Comparison of ENCODE assay signal across 21 cellular contexts in genomic region chr5:175616083-175616482, GRCh38. TPM values are rescaled to one million over a fixed set of nuclear protein-coding genes. Genes with fewer than 3 reads are reported as not detected.
DNase-seq lines count a peak whose midpoint lies in the region; ATAC-seq, FAIRE-seq and TF ChIP-seq lines count a peak whose summit lies in the region.
"Had no signal": no experiment of that assay in that cellular context is flagged by ENCODE, and none has a peak within 500 bp of the region (broad histone marks: within the 10 kb centered on the region; RNA-seq: fewer than 3 reads in every experiment).

No MANE protein-coding gene starts in this region.

- no peaks in the 10 kb centered on the region for H3K4me1 ChIP-seq in HepG2 (ENCODE audit: insufficient read depth, low read length)
- H3K4me1 ChIP-seq in right lobe of liver = no peaks in the 10 kb centered on the region
- H3K4me1 ChIP-seq: A549 had no signal

- TF ChIP-seq EP300 in HepG2 (IDR thresholded peaks at IDR 0.05; ENCODE audit: low read depth in 2 of 2, low read length in 2 of 2) (no peak), HepG2 (CRISPR knock-in tag; IDR thresholded peaks at IDR 0.05; ENCODE audit: borderline replicate concordance) (no peak)

- TF ChIP-seq RAD21 in HepG2 (CRISPR knock-in tag; IDR thresholded peaks at IDR 0.05) = no peak

- no peaks in the 10 kb centered on the region for H3K9me3 ChIP-seq in HepG2 (ENCODE audit: low read length)
- no peaks in the 10 kb centered on the region for H3K9me3 ChIP-seq in right lobe of liver

- TF ChIP-seq CTCF in HepG2 (CRISPR knock-in tag; IDR thresholded peaks at IDR 0.05) (no peak), right lobe of liver (IDR thresholded peaks at IDR 0.05) (no peak), GM10248 (IDR thresholded peaks at IDR 0.05; ENCODE audit: control extremely low read depth, extremely low read depth, low read depth, missing control alignments) (no peak), lower leg skin (IDR thresholded peaks at IDR 0.05) (no peak)

- peaks cover 13% of the 10 kb centered on the region for H3K9me3 Mint-ChIP-seq in activated CD4-positive, alpha-beta T cell treated with anti-CD3 and anti-CD28 coated beads, Interleukin-2, amount 10 ng/mL, durations not matched to agents 24 days and 14 days

- no peaks in the 10 kb centered on the region for H3K36me3 Mint-ChIP-seq in activated CD4-positive, alpha-beta T cell treated with anti-CD3 and anti-CD28 coated beads, Interleukin-2, amount 10 ng/mL, durations not matched to agents 24 days and 14 days (ENCODE audit: low read depth)

- peak overlapping the region; percentile 12 for H3K27ac Mint-ChIP-seq in activated CD4-positive, alpha-beta T cell treated with anti-CD3 and anti-CD28 coated beads, Interleukin-2, amount 10 ng/mL, durations not matched to agents 24 days and 14 days
- H3K27ac Mint-ChIP-seq: CD8-positive, alpha-beta memory T cell; IgD-negative memory B cell had no signal

- H3K4me2 ChIP-seq in HepG2 (ENCODE audit: low read depth, low read length) = no peak overlapping the region
- H3K4me2 ChIP-seq: A549 had no signal

- 61% methylated on average over 4 of the region's 5 CpGs for WGBS in HepG2 (ENCODE audit: low lambda C conversion rate)
- WGBS in right lobe of liver (ENCODE audit: insufficient coverage, low coverage, low lambda C conversion rate, missing lambda C conversion rate) = 81% methylated on average over 5 of the region's 5 CpGs
- 81 to 85% methylated on average over 5 of the region's 5 CpGs for WGBS in lower leg skin, 2 donors

- POLR2A ChIA-PET in HepG2 (lab: Yijun Ruan, JAX) = no interaction called here
- POLR2A ChIA-PET in GM10248 (lab: Yijun Ruan, JAX) = no interaction called here

- no peak for FAIRE-seq in HepG2 (lab: Jason Lieb, UNC)
- FAIRE-seq: A549, D721Med had no signal

- H3K9ac ChIP-seq in HepG2 (ENCODE audit: insufficient read depth, low read depth, low read length) = no peak overlapping the region
- H3K9ac ChIP-seq: BLaER1 treated with 17β-estradiol and CSF1 and Interleukin-3, amounts not matched to agents 10 nM and 100 nM had no signal

- CTCF ChIA-PET in HepG2 (lab: Yijun Ruan, JAX; ENCODE audit: low intra/inter-chr PET ratio, low total read pairs) (no interaction called here), GM10248 (lab: Yijun Ruan, JAX) (no interaction called here)

- BruUV-seq in HepG2 (replicated peaks; lab: Mats Ljungman, UMichigan) = no TSS peak

- in situ Hi-C loops in HepG2 (cut with HindIII; ENCODE audit: extremely low pct_ligation_motif_present, low pct_unique_long_range_greater_than_20kb) = no loop called here

- H2AFZ ChIP-seq in HepG2 (ENCODE audit: low read length) = no peak overlapping the region

- no peak for DNase-seq in activated CD4-positive, alpha-beta T cell treated with anti-CD3 and anti-CD28 coated beads, Interleukin-2, amount 10 ng/mL, durations not matched to agents 24 days and 14 days
- DNase-seq in activated CD4-positive, alpha-beta T cell treated with anti-CD3 and anti-CD28 coated beads for 1 hour = no peak
- DNase-seq in HepG2 (ENCODE audit: low spot score) (no peak), right lobe of liver (no peak), mesenteric fat pad (ENCODE audit: low spot score) (peak; percentile 67), GM10248 (ENCODE audit: extremely low spot score) (no peak), lower leg skin (ENCODE audit: low spot score in 2 of 2) (no peak)
- DNase-seq: CD8-positive, alpha-beta memory T cell; DMS79; NCI-H1105; NCI-H1694 treated with DMSO at 0.1 percent for 48 hours; NCI-H2107; NCI-H2227 treated with DMSO at 0.1 percent for 48 hours; NCI-H524 had no signal

- intact Hi-C loops in activated CD4-positive, alpha-beta T cell treated with anti-CD3 and anti-CD28 coated beads, Interleukin-2, amount 10 ng/mL, durations not matched to agents 24 days and 14 days (cut with micrococcal nuclease) = loop anchor here (2.0 kb wide), 1 partner anchor 37 kb away; no protein-coding TSS in a partner anchor
- intact Hi-C loops in HepG2 (cut with micrococcal nuclease; ENCODE audit: unreplicated experiment) = no loop called here
- intact Hi-C loops in right lobe of liver (cut with DNase I) = no loop called here
- intact Hi-C loops in lower leg skin (cut with DNase I; ENCODE audit: low total_unique reads) = no loop called here

- no peaks in the 10 kb centered on the region for H3K79me2 ChIP-seq in HepG2 (ENCODE audit: insufficient read depth, low read length)

- H3K4me3 Mint-ChIP-seq in activated CD4-positive, alpha-beta T cell treated with anti-CD3 and anti-CD28 coated beads, Interleukin-2, amount 10 ng/mL, durations not matched to agents 24 days and 14 days = no peak overlapping the region
- H3K4me3 Mint-ChIP-seq: CD8-positive, alpha-beta memory T cell; IgD-negative memory B cell had no signal

- H3K27ac ChIP-seq in HepG2 (ENCODE audit: extremely low read length, insufficient read depth, low read length) (no peak overlapping the region), right lobe of liver (no peak overlapping the region)
- H3K27ac ChIP-seq: A549; BLaER1 treated with 17β-estradiol and CSF1 and Interleukin-3, amounts not matched to agents 10 nM and 100 nM had no signal

- ATAC-seq in HepG2 (no peak), right lobe of liver (no peak)
- ATAC-seq: A549 had no signal

- H3K27me3 Mint-ChIP-seq in activated CD4-positive, alpha-beta T cell treated with anti-CD3 and anti-CD28 coated beads, Interleukin-2, amount 10 ng/mL, durations not matched to agents 24 days and 14 days = peaks cover 6% of the 10 kb centered on the region

- no peak for TF ChIP-seq POLR2A in HepG2 (IDR thresholded peaks at IDR 0.05; ENCODE audit: insufficient read depth in 1 of 2, low read depth in 2 of 2, low read length in 2 of 2)
- TF ChIP-seq POLR2A in right lobe of liver (IDR thresholded peaks at IDR 0.05) = no peak
- no peak for TF ChIP-seq POLR2A in lower leg skin (IDR thresholded peaks at IDR 0.05)

- peaks cover 12% of the 10 kb centered on the region for H3K4me1 Mint-ChIP-seq in activated CD4-positive, alpha-beta T cell treated with anti-CD3 and anti-CD28 coated beads, Interleukin-2, amount 10 ng/mL, durations not matched to agents 24 days and 14 days
- H3K4me1 Mint-ChIP-seq: CD8-positive, alpha-beta memory T cell had no signal

- H3K27me3 ChIP-seq in HepG2 (ENCODE audit: control insufficient read depth in 1 of 2, insufficient read depth in 2 of 2, low read length in 2 of 2) = no peaks in the 10 kb centered on the region; a peak in 2 of 5 replicates
- H3K27me3 ChIP-seq in right lobe of liver = no peaks in the 10 kb centered on the region

- H4K20me1 ChIP-seq in HepG2 (ENCODE audit: insufficient read depth, low read length) = no peaks in the 10 kb centered on the region
- H4K20me1 ChIP-seq: BLaER1 treated with 17β-estradiol and CSF1 and Interleukin-3, amounts not matched to agents 10 nM and 100 nM had no signal

- H3K4me3 ChIP-seq in HepG2 (replicated peaks in 1 of 3; ENCODE audit: insufficient read depth in 1 of 3, low read depth in 2 of 3, low read length in 3 of 3) = no peak overlapping the region
- no peak overlapping the region for H3K4me3 ChIP-seq in right lobe of liver
- H3K4me3 ChIP-seq in lower leg skin (ENCODE audit: low read depth, poor library complexity, severe bottlenecking) = no peak overlapping the region
- H3K4me3 ChIP-seq: A549; BLaER1 treated with 17β-estradiol and CSF1 and Interleukin-3, amounts not matched to agents 10 nM and 100 nM; HAP-1 had no signal

- H3K36me3 ChIP-seq in HepG2 (replicated peaks in 1 of 2; ENCODE audit: control insufficient read depth in 1 of 2, insufficient read depth in 2 of 2, low read length in 2 of 2) (no peaks in the 10 kb centered on the region), right lobe of liver (no peaks in the 10 kb centered on the region)
- H3K36me3 ChIP-seq: BLaER1 treated with 17β-estradiol and CSF1 and Interleukin-3, amounts not matched to agents 10 nM and 100 nM; HAP-1 had no signal

TF ChIP-seq in HepG2, 621 proteins besides CTCF, POLR2A, EP300 and RAD21:
- TF ChIP-seq FIP1L1 (IDR thresholded peaks at IDR 0.05; ENCODE audit: borderline replicate concordance, insufficient read depth, low read depth, low read length) (no peak), RBFOX2 (IDR thresholded peaks at IDR 0.05; ENCODE audit: low read depth, low read length) (no peak), ZNF768 (CRISPR knock-in tag; IDR thresholded peaks at IDR 0.05) (peak; percentile 92), MIER2 (CRISPR knock-in tag; IDR thresholded peaks at IDR 0.05) (no peak)

RNA-seq across cellular contexts. Expression of gene HRH2, which starts 41.8 kb away (rescaled TPM):
- total RNA-seq in activated CD4-positive, alpha-beta T cell treated with anti-CD3 and anti-CD28 coated beads, Interleukin-2, amount 10 ng/mL, durations not matched to agents 24 days and 14 days = 67.3 and 70.4 TPM in 2 replicates
- total RNA-seq in HepG2 (2016; rRNA removed; fragmentation: Illumina TruSeq; extraction: Trizol) (not detected in 2 replicates), right lobe of liver (1 to 10 TPM in 2 of 6 experiments, under 1 TPM in 4; 0.29 to 2.5 (median 0.87) TPM), mesenteric fat pad (12.5 TPM), lower leg skin (1 to 10 TPM in 2 of 4 donors, under 1 TPM in 2; 0.13 to 3.5 (median 1.3) TPM)
- not detected in 2 replicates for total RNA-seq in HepG2 (2016; cell fraction: cytosol; rRNA removed; fragmentation: Illumina TruSeq; extraction: Trizol; ENCODE audit: low read depth)
- total RNA-seq in HepG2 (2016; cell fraction: insoluble cytoplasmic fraction; rRNA removed; fragmentation: Illumina TruSeq; extraction: Trizol) = not detected in 2 replicates
- total RNA-seq in HepG2 (2016; cell fraction: membrane; rRNA removed; fragmentation: Illumina TruSeq; extraction: Trizol) = not detected in 2 replicates
- total RNA-seq in HepG2 (2016; cell fraction: nucleus; rRNA removed; fragmentation: Illumina TruSeq; extraction: Trizol) = not detected in 2 replicates
- not detected in 2 replicates for polyA plus RNA-seq in HepG2 (2011; rRNA removed)
- not detected in 2 replicates for polyA plus RNA-seq in HepG2 (2011; cell fraction: cytosol; rRNA removed)
- not detected in 2 replicates for polyA plus RNA-seq in HepG2 (2011; cell fraction: nucleus; rRNA removed)
- not detected in 2 replicates for polyA plus RNA-seq in HepG2 (2012)
- not detected in 2 replicates for polyA plus RNA-seq in HepG2 (2016; cell fraction: cytosol; fragmentation: Illumina TruSeq; extraction: Trizol; ENCODE audit: low read depth)
- polyA plus RNA-seq in HepG2 (2016; cell fraction: insoluble cytoplasmic fraction; fragmentation: Illumina TruSeq; extraction: Trizol; ENCODE audit: low read depth) = not detected in 2 replicates
- polyA plus RNA-seq in HepG2 (2016; cell fraction: membrane; fragmentation: Illumina TruSeq; extraction: Trizol; ENCODE audit: low read depth) = not detected in 2 replicates
- not detected in 2 replicates for polyA plus RNA-seq in HepG2 (2016; cell fraction: nucleus; fragmentation: Illumina TruSeq; extraction: Trizol; ENCODE audit: insufficient read depth, low read depth)
- polyA minus RNA-seq in HepG2 (2011; rRNA and poly(A)+ RNA removed; ENCODE audit: low replicate concordance) = 0.04 TPM in 1 of 2 replicates, not detected in the other
- not detected in 2 replicates for polyA minus RNA-seq in HepG2 (2011; cell fraction: cytosol; rRNA and poly(A)+ RNA removed)
- not detected in 2 replicates for polyA minus RNA-seq in HepG2 (2011; cell fraction: nucleus; rRNA and poly(A)+ RNA removed)
- total RNA-seq: HT-29, LHCN-M2 had no signal
